In genomic region chr20:11687546-11688292, GRCh38 we compare ENCODE assay signal across 1 cellular context.
TF ChIP-seq lines count a peak whose summit lies in the region.

No MANE protein-coding gene starts in this region.

TF ChIP-seq in HepG2, 621 proteins besides CTCF, POLR2A, EP300 and RAD21 (continued from another document and continues in another):
- TF ChIP-seq ZBTB49 (CRISPR knock-in tag; IDR thresholded peaks at IDR 0.05; ENCODE audit: borderline replicate concordance) (no peak), PAF1 (CRISPR knock-in tag; IDR thresholded peaks at IDR 0.05) (no peak), SPEN (CRISPR knock-in tag; IDR thresholded peaks at IDR 0.05; ENCODE audit: low read depth) (peak; percentile 65; the same call in 1 of the 2 replicates), HNF1A (IDR thresholded peaks at IDR 0.05; ENCODE audit: low read depth) (peak; percentile 99), HNF1A (CRISPR knock-in tag; IDR thresholded peaks at IDR 0.05; ENCODE audit: borderline replicate concordance) (peak; percentile 93), ZBTB25 (CRISPR knock-in tag; IDR thresholded peaks at IDR 0.05) (peak; percentile 79; the same call in 1 of the 2 replicates), GZF1 (CRISPR knock-in tag; IDR thresholded peaks at IDR 0.05) (no peak), MBNL3 (CRISPR knock-in tag; conservative IDR thresholded peaks at IDR 0.05) (no peak), SKI (IDR thresholded peaks at IDR 0.05; ENCODE audit: partially characterized antibody) (no peak), NONO (IDR thresholded peaks at IDR 0.05) (no peak), NONO (CRISPR knock-in tag; conservative IDR thresholded peaks at IDR 0.05) (no peak), NFE2L2 (IDR thresholded peaks at IDR 0.05; ENCODE audit: low read length) (no peak), ZNF816 (CRISPR knock-in tag; IDR thresholded peaks at IDR 0.05; ENCODE audit: borderline replicate concordance) (0 out of 2 replicates have a peak, but pooled peaks have one; percentile 48), ELF4 (CRISPR knock-in tag; IDR thresholded peaks at IDR 0.05; ENCODE audit: borderline replicate concordance) (no peak), HOXA3 (CRISPR knock-in tag; IDR thresholded peaks at IDR 0.05) (no peak), SMARCE1 (IDR thresholded peaks at IDR 0.05; ENCODE audit: borderline replicate concordance) (no peak), ESRRA (CRISPR knock-in tag; IDR thresholded peaks at IDR 0.05; ENCODE audit: low read depth) (no peak), AGO1 (IDR thresholded peaks at IDR 0.05; ENCODE audit: low read depth, low read length, poor library complexity, severe bottlenecking) (no peak), SP140L (CRISPR knock-in tag; IDR thresholded peaks at IDR 0.05; ENCODE audit: borderline replicate concordance) (no peak), ZNF740 (CRISPR knock-in tag; IDR thresholded peaks at IDR 0.05) (no peak), NR0B2 (CRISPR knock-in tag; IDR thresholded peaks at IDR 0.05) (no peak), THAP7 (CRISPR knock-in tag; IDR thresholded peaks at IDR 0.05) (no peak), ASH2L (IDR thresholded peaks at IDR 0.05; ENCODE audit: insufficient read length, low read depth, low read length) (no peak), ZSCAN29 (CRISPR knock-in tag; conservative IDR thresholded peaks at IDR 0.05) (no peak; the same call in 1 of the 2 replicates), ZNF354B (CRISPR knock-in tag; IDR thresholded peaks at IDR 0.05) (no peak), MTERF4 (CRISPR knock-in tag; IDR thresholded peaks at IDR 0.05) (no peak), ZNF317 (CRISPR knock-in tag; IDR thresholded peaks at IDR 0.05) (0 out of 2 replicates have a peak, but pooled peaks have one; percentile 21), CCDC6 (CRISPR knock-in tag; IDR thresholded peaks at IDR 0.05) (no peak), ZNF510 (CRISPR knock-in tag; IDR thresholded peaks at IDR 0.05; ENCODE audit: low read depth) (no peak), DZIP1 (CRISPR knock-in tag; IDR thresholded peaks at IDR 0.05) (no peak), FOXP4 (CRISPR knock-in tag; IDR thresholded peaks at IDR 0.05) (peak; percentile 95), SP1 (IDR thresholded peaks at IDR 0.05) (no peak), SP1 (CRISPR knock-in tag; IDR thresholded peaks at IDR 0.05) (no peak), ZNF501 (CRISPR knock-in tag; IDR thresholded peaks at IDR 0.05) (no peak; the same call in 1 of the 2 replicates), PITX1 (CRISPR knock-in tag; IDR thresholded peaks at IDR 0.05) (no peak), ZNF75D (CRISPR knock-in tag; IDR thresholded peaks at IDR 0.05; ENCODE audit: borderline replicate concordance) (no peak), ZNF235 (CRISPR knock-in tag; IDR thresholded peaks at IDR 0.05; ENCODE audit: borderline replicate concordance) (no peak), ELF3 (CRISPR knock-in tag; IDR thresholded peaks at IDR 0.05) (peak; percentile 88), ZNF549 (CRISPR knock-in tag; IDR thresholded peaks at IDR 0.05) (no peak), ZNF34 (CRISPR knock-in tag; IDR thresholded peaks at IDR 0.05; ENCODE audit: borderline replicate concordance) (no peak; the same call in 1 of the 2 replicates), JUND (CRISPR knock-in tag; IDR thresholded peaks at IDR 0.05) (peak; percentile 82), DDIT3 (CRISPR knock-in tag; IDR thresholded peaks at IDR 0.05) (no peak), ZNF18 (CRISPR knock-in tag; IDR thresholded peaks at IDR 0.05; ENCODE audit: insufficient replicate concordance) (no peak), TEAD2 (CRISPR knock-in tag; IDR thresholded peaks at IDR 0.05) (no peak), GMEB1 (CRISPR knock-in tag; IDR thresholded peaks at IDR 0.05; ENCODE audit: borderline replicate concordance) (peak; percentile 15; the same call in 1 of the 2 replicates), CHCHD3 (CRISPR knock-in tag; IDR thresholded peaks at IDR 0.05) (no peak), ZNF468 (CRISPR knock-in tag; IDR thresholded peaks at IDR 0.05) (no peak), ZNF83 (CRISPR knock-in tag; IDR thresholded peaks at IDR 0.05; ENCODE audit: borderline replicate concordance) (no peak)
